ENCODE assay signal across 31 cellular contexts in genomic region chr1:26330276-26330675, GRCh38. TPM values are rescaled to one million over a fixed set of nuclear protein-coding genes. Genes with fewer than 3 reads are reported as not detected.
DNase-seq lines count a peak whose midpoint lies in the region; ATAC-seq, FAIRE-seq and TF ChIP-seq lines count a peak whose summit lies in the region.
"Had no signal": no experiment of that assay in that cellular context is flagged by ENCODE, and none has a peak within 500 bp of the region (broad histone marks: within the 10 kb centered on the region; RNA-seq: fewer than 3 reads in every experiment).

No MANE protein-coding gene starts in this region.

- H3K27ac Mint-ChIP-seq in GM23338, result no peak overlapping the region
- H3K27ac Mint-ChIP-seq: CD14-positive monocyte; CD4-positive, alpha-beta memory T cell; CD4-positive, CD25-positive, alpha-beta regulatory T cell; CD8-positive, alpha-beta memory T cell had no signal

- H3K36me3 ChIP-seq in GM23338 (ENCODE audit: insufficient read depth) (no peaks in the 10 kb centered on the region; the same call in 1 of the 2 replicates), K562 (ENCODE audit: control insufficient read depth, insufficient read depth, low read length) (no peaks in the 10 kb centered on the region)
- H3K36me3 ChIP-seq: BE2C, BLaER1 had no signal

- H3K4me3 ChIP-seq in GM23338 (no peak overlapping the region), K562 (no peak overlapping the region)
- H3K4me3 ChIP-seq: BLaER1, GM12878 had no signal

- TF ChIP-seq EP300 in K562 (IDR thresholded peaks at IDR 0.05; ENCODE audit: low read length), result no peak

- TF ChIP-seq CTCF in GM23338 (conservative IDR thresholded peaks at IDR 0.05; ENCODE audit: low read depth in 2 of 2) (no peak), RWPE1 (conservative IDR thresholded peaks at IDR 0.05; ENCODE audit: low read depth) (no peak), K562 (IDR thresholded peaks at IDR 0.05 in 2 of 3, conservative IDR thresholded peaks at IDR 0.05 in 1 of 3; ENCODE audit: insufficient read depth in 2 of 3, low read depth in 1 of 3, low read length in 3 of 3) (no peak)

- H3K9me3 Mint-ChIP-seq in GM23338, result no peaks in the 10 kb centered on the region
- H3K9me3 Mint-ChIP-seq: CD4-positive, alpha-beta memory T cell; CD4-positive, CD25-positive, alpha-beta regulatory T cell had no signal

- TF ChIP-seq RAD21 in K562 (CRISPR knock-in tag; conservative IDR thresholded peaks at IDR 0.05 in 1 of 2, IDR thresholded peaks at IDR 0.05 in 1 of 2), result no peak

- peaks cover 8% of the 10 kb centered on the region for H3K4me1 ChIP-seq in GM23338 (ENCODE audit: insufficient read depth)
- peaks cover 2 to 13% of the 10 kb centered on the region in 2 experiments; a peak in 3 of 5 replicates for H3K4me1 ChIP-seq in K562 (replicated peaks in 1 of 2; ENCODE audit: control insufficient read depth in 2 of 2, insufficient read depth in 2 of 2, low read length in 2 of 2)
- H3K4me1 ChIP-seq: BE2C, BLaER1 had no signal

- H2AFZ ChIP-seq in GM23338, result no peak overlapping the region
- H2AFZ ChIP-seq in K562 (ENCODE audit: low read depth, low read length), result no peak overlapping the region

- H3K4me1 Mint-ChIP-seq in GM23338, result peaks cover 8% of the 10 kb centered on the region; the same call in 2 of the 3 replicates

- POLR2A ChIA-PET in RWPE1 (lab: Yijun Ruan, JAX; ENCODE audit: low non-redundant PET), result no interaction called here
- POLR2A ChIA-PET in K562 (lab: Yijun Ruan, JAX), result interaction anchor here (0.7 to 4.1 kb wide), 5 partner anchors 8 to 50 kb away, joined by 3 to 19 read pairs (median 7); partner anchors contain the start of gene CD52

- no peak overlapping the region for H3K4me3 Mint-ChIP-seq in GM23338
- H3K4me3 Mint-ChIP-seq: CD14-positive monocyte; CD4-positive, alpha-beta memory T cell; CD8-positive, alpha-beta memory T cell had no signal

- no peaks in the 10 kb centered on the region; the same call in 1 of the 2 replicates for H4K20me1 ChIP-seq in GM23338 (replicated peaks; ENCODE audit: insufficient read depth)
- H4K20me1 ChIP-seq in K562 (replicated peaks; ENCODE audit: control insufficient read depth, insufficient read depth, low read length), result no peaks in the 10 kb centered on the region
- H4K20me1 ChIP-seq: BLaER1 had no signal

- intact Hi-C loops in K562 (cut with micrococcal nuclease), result no loop called here

- H3K9me1 ChIP-seq in K562 (ENCODE audit: control insufficient read depth, insufficient read depth, low read length), result no peaks in the 10 kb centered on the region

- H3K27me3 ChIP-seq in GM23338 (ENCODE audit: insufficient read depth), result no peaks in the 10 kb centered on the region
- no peaks in the 10 kb centered on the region for H3K27me3 ChIP-seq in K562 (ENCODE audit: control insufficient read depth in 2 of 2, insufficient read depth in 2 of 2, low read length in 2 of 2)
- H3K27me3 ChIP-seq: BE2C had no signal

- H3K36me3 Mint-ChIP-seq in GM23338 (ENCODE audit: low read depth), result peaks cover 15% of the 10 kb centered on the region; the same call in 2 of the 3 replicates
- H3K36me3 Mint-ChIP-seq: CD14-positive monocyte had no signal

- no peak for FAIRE-seq in K562 (lab: Jason Lieb, UNC)
- FAIRE-seq: A204.1, GM12878, GM12892, GM18507 had no signal

- BruUV-seq in K562 (replicated peaks; lab: Mats Ljungman, UMichigan), result no TSS peak

- no peak for DNase-seq in GM23338 (ENCODE audit: low spot score)
- no peak for DNase-seq in RWPE1 (ENCODE audit: low spot score)
- DNase-seq in K562 (ENCODE audit: extremely low read depth in 1 of 4, low spot score in 3 of 4), result no peak
- no peak for DNase-seq in NOMO-1 treated with DMSO at 0.1 percent for 48 hours (lab: John Stamatoyannopoulos, UW; ENCODE audit: unreplicated experiment)
- no peak for DNase-seq in occipital lobe (lab: John Stamatoyannopoulos, UW)
- DNase-seq: 8988T; ACHN; BE2C; C1 segment of cervical spinal cord; CD4-positive, alpha-beta memory T cell; CD4-positive, CD25-positive, alpha-beta regulatory T cell; CD8-positive, alpha-beta memory T cell; COR-L47; DMS 273 treated with DMSO at 0.1 percent for 48 hours; DMS153; DMS53; DMS79; DND-41; EL; GDM1 had no signal

- H3K9me2 ChIP-seq in GM23338 (ENCODE audit: insufficient read depth), result no peaks in the 10 kb centered on the region

- ATAC-seq in GM23338, result no peak
- no peak for ATAC-seq in K562
- ATAC-seq in GM21619 (IDR thresholded peaks at IDR 0.05; ENCODE audit: unreplicated experiment), result no peak
- ATAC-seq: GM12878 had no signal

- H3K9me3 ChIP-seq in K562 (replicated peaks; ENCODE audit: control insufficient read depth, insufficient read depth, low read depth, low read length), result no peaks in the 10 kb centered on the region
- H3K9me3 ChIP-seq: BE2C, BLaER1 had no signal

- in situ Hi-C loops in K562 (cut with MboI), result no loop called here

- TF ChIP-seq POLR2A in K562 (conservative IDR thresholded peaks at IDR 0.05), result no peak

- peaks cover 7% of the 10 kb centered on the region; the same call in 1 of the 2 replicates for H3K79me2 ChIP-seq in GM23338 (replicated peaks; ENCODE audit: insufficient read depth)
- no peaks in the 10 kb centered on the region for H3K79me2 ChIP-seq in K562 (ENCODE audit: control insufficient read depth, insufficient read depth, low read length)

- peaks cover 6% of the 10 kb centered on the region for H3K27me3 Mint-ChIP-seq in GM23338 (ENCODE audit: insufficient read depth, low read depth, poor library complexity)
- H3K27me3 Mint-ChIP-seq: CD4-positive, alpha-beta memory T cell; CD4-positive, CD25-positive, alpha-beta regulatory T cell; CD8-positive, alpha-beta memory T cell had no signal

- CTCF ChIA-PET in RWPE1 (lab: Yijun Ruan, JAX), result interaction anchor here (1.1 kb wide), 1 partner anchor 8 kb away, joined by 4 read pairs; no protein-coding TSS in a partner anchor
- CTCF ChIA-PET in K562 (lab: Yijun Ruan, JAX; ENCODE audit: low intra/inter-chr PET ratio), result no interaction called here

- peak overlapping the region in 1 of 2 experiments; percentile 62; a peak in 1 of 4 replicates for H3K9ac ChIP-seq in K562 (ENCODE audit: insufficient read depth in 1 of 2, low read depth in 2 of 2, low read length in 2 of 2)
- H3K9ac ChIP-seq: BLaER1 had no signal

- H3F3A ChIP-seq in GM23338 (replicated peaks; ENCODE audit: low read depth), result no peaks in the 10 kb centered on the region

- H3K27ac ChIP-seq in GM23338 (ENCODE audit: low read depth), result 0 out of 2 replicates have a peak overlapping the region, but pooled peaks have one; percentile 45
- peak overlapping the region; percentile 61 for H3K27ac ChIP-seq in RWPE1
- H3K27ac ChIP-seq in K562 (ENCODE audit: extremely low read depth, low read depth, low read length), result no peak overlapping the region
- H3K27ac ChIP-seq: BLaER1 had no signal

- H3K4me2 ChIP-seq in GM23338 (no peak overlapping the region), K562 (ENCODE audit: insufficient read depth, low read length) (no peak overlapping the region)
- H3K4me2 ChIP-seq: BLaER1 had no signal

- WGBS in K562 (ENCODE audit: insufficient coverage, low coverage, missing lambda C conversion rate), result 21% methylated on average over 5 of the region's 5 CpGs

RNA-seq across cellular contexts. Expression of gene CD52, which starts 12.5 kb away (rescaled TPM):
- not detected in 2 replicates for total RNA-seq in GM23338 (2014; rRNA removed; shearing (Covaris generic))
- 7.3 and 9.6 TPM in 2 replicates for polyA plus RNA-seq in GM23338 (2016; fragmentation: Nextera tagmentation; extraction: Ambion mirVana)
- 26.7 and 65.5 TPM in 2 replicates for total RNA-seq in K562 (2011; cell fraction: chromatin; rRNA removed; ENCODE audit: low replicate concordance)
- 72.0 and 78.5 TPM in 2 replicates for total RNA-seq in K562 (2011; cell fraction: nucleolus; rRNA removed)
- 50.2 and 55.9 TPM in 2 replicates for total RNA-seq in K562 (2011; cell fraction: nucleoplasm; rRNA removed)
- total RNA-seq in K562 (2014; rRNA removed), result 34.9 and 43.3 TPM in 2 replicates
- total RNA-seq in K562 (2014; rRNA removed; fragmentation: Illumina TruSeq; extraction: Trizol), result 127 TPM in 2 replicates
- total RNA-seq in K562 (2015; rRNA removed; fragmentation: Illumina TruSeq; extraction: Trizol), result 182 and 185 TPM in 2 replicates
- total RNA-seq in K562 (2021), result 70.9 and 90.7 TPM in 2 replicates
- 312 and 418 TPM in 2 replicates for polyA plus RNA-seq in K562 (2011; rRNA removed)
- 457 and 520 TPM in 2 replicates for polyA plus RNA-seq in K562 (2011; cell fraction: cytosol; rRNA removed)
- polyA plus RNA-seq in K562 (2011; cell fraction: nucleus; rRNA removed), result 77.7 and 147 TPM in 2 replicates
- polyA plus RNA-seq in K562 (2012), result 170 and 195 TPM in 2 replicates
- polyA plus RNA-seq in K562 (2014; fragmentation: Illumina TruSeq; extraction: Trizol), result 147 and 173 TPM in 2 replicates
- polyA plus RNA-seq in K562 (2014; fragmentation: Nextera tagmentation; extraction: Ambion mirVana), result 100 to 1,000 TPM; 355 to 488 TPM
- 152 and 198 TPM in 2 replicates for polyA plus RNA-seq in K562 (2014; rRNA removed)
- polyA minus RNA-seq in K562 (2011; rRNA and poly(A)+ RNA removed), result 56.1 and 74.7 TPM in 2 replicates
- 28.1 and 33.6 TPM in 2 replicates for polyA minus RNA-seq in K562 (2011; cell fraction: cytosol; rRNA and poly(A)+ RNA removed)
- polyA minus RNA-seq in K562 (2011; cell fraction: nucleus; rRNA and poly(A)+ RNA removed), result 6.9 and 14.1 TPM in 2 replicates
- 1.1 TPM for total RNA-seq in occipital lobe
- total RNA-seq: A673, Daoy had no signal
- polyA plus RNA-seq: AG04450 had no signal

RNA-seq across cellular contexts. Expression of gene CRYBG2, which starts 23.7 kb away (rescaled TPM):
- total RNA-seq in GM23338 (2014; rRNA removed; shearing (Covaris generic)), result 10.0 and 18.4 TPM in 2 replicates
- polyA plus RNA-seq in GM23338 (2016; fragmentation: Nextera tagmentation; extraction: Ambion mirVana) (17.6 and 19.4 TPM in 2 replicates), K562 (2011; rRNA removed) (3.3 and 3.8 TPM in 2 replicates), K562 (2014; fragmentation: Illumina TruSeq; extraction: Trizol) (3.7 and 5.1 TPM in 2 replicates), K562 (2014; fragmentation: Nextera tagmentation; extraction: Ambion mirVana) (1 to 10 TPM in 1 of 2 experiments, under 1 TPM in 1; 0.39 to 2.4 TPM), K562 (2014; rRNA removed) (3.1 and 8.1 TPM in 2 replicates)
- total RNA-seq in K562 (2011; cell fraction: chromatin; rRNA removed; ENCODE audit: low replicate concordance), result 7.8 and 10.7 TPM in 2 replicates
- 10.0 and 10.2 TPM in 2 replicates for total RNA-seq in K562 (2011; cell fraction: nucleolus; rRNA removed)
- 5.7 and 6.5 TPM in 2 replicates for total RNA-seq in K562 (2011; cell fraction: nucleoplasm; rRNA removed)
- total RNA-seq in K562 (2014; rRNA removed) (7.5 and 12.6 TPM in 2 replicates), K562 (2014; rRNA removed; fragmentation: Illumina TruSeq; extraction: Trizol) (1.3 and 2.1 TPM in 2 replicates), K562 (2015; rRNA removed; fragmentation: Illumina TruSeq; extraction: Trizol) (1.9 and 2.5 TPM in 2 replicates), K562 (2021) (8.5 and 8.8 TPM in 2 replicates), occipital lobe (1.1 TPM)
- 4.8 and 8.5 TPM in 2 replicates for polyA plus RNA-seq in K562 (2011; cell fraction: cytosol; rRNA removed)
- polyA plus RNA-seq in K562 (2011; cell fraction: nucleus; rRNA removed), result 6.5 and 9.6 TPM in 2 replicates
- polyA plus RNA-seq in K562 (2012), result 4.3 and 24.3 TPM in 2 replicates
- polyA minus RNA-seq in K562 (2011; rRNA and poly(A)+ RNA removed), result 1.6 and 1.9 TPM in 2 replicates
- 5.9 and 7.5 TPM in 2 replicates for polyA minus RNA-seq in K562 (2011; cell fraction: cytosol; rRNA and poly(A)+ RNA removed)
- polyA minus RNA-seq in K562 (2011; cell fraction: nucleus; rRNA and poly(A)+ RNA removed), result 2.6 and 4.4 TPM in 2 replicates
- total RNA-seq: A673 had no signal
- polyA plus RNA-seq: AG04450, CD14-positive monocyte had no signal

RNA-seq across cellular contexts. Expression of gene UBXN11, which starts 23.8 kb away (rescaled TPM):
- 8.0 and 9.4 TPM in 2 replicates for total RNA-seq in GM23338 (2014; rRNA removed; shearing (Covaris generic))
- 7.3 and 8.3 TPM in 2 replicates for polyA plus RNA-seq in GM23338 (2016; fragmentation: Nextera tagmentation; extraction: Ambion mirVana)
- 26.5 and 67.3 TPM in 2 replicates for total RNA-seq in K562 (2011; cell fraction: chromatin; rRNA removed; ENCODE audit: low replicate concordance)
- 42.6 and 44.4 TPM in 2 replicates for total RNA-seq in K562 (2011; cell fraction: nucleolus; rRNA removed)
- 37.0 and 39.5 TPM in 2 replicates for total RNA-seq in K562 (2011; cell fraction: nucleoplasm; rRNA removed)
- 11.3 and 11.5 TPM in 2 replicates for total RNA-seq in K562 (2014; rRNA removed)
- 2.6 and 4.0 TPM in 2 replicates for total RNA-seq in K562 (2014; rRNA removed; fragmentation: Illumina TruSeq; extraction: Trizol)
- total RNA-seq in K562 (2015; rRNA removed; fragmentation: Illumina TruSeq; extraction: Trizol), result 8.1 and 8.2 TPM in 2 replicates
- 20.2 and 24.9 TPM in 2 replicates for total RNA-seq in K562 (2021)
- 17.5 and 20.9 TPM in 2 replicates for polyA plus RNA-seq in K562 (2011; rRNA removed)
- polyA plus RNA-seq in K562 (2011; cell fraction: cytosol; rRNA removed), result 20.1 and 26.4 TPM in 2 replicates
- 134 and 188 TPM in 2 replicates for polyA plus RNA-seq in K562 (2011; cell fraction: nucleus; rRNA removed)
- 23.4 and 28.6 TPM in 2 replicates for polyA plus RNA-seq in K562 (2012)
- 12.3 and 14.7 TPM in 2 replicates for polyA plus RNA-seq in K562 (2014; fragmentation: Illumina TruSeq; extraction: Trizol)
- polyA plus RNA-seq in K562 (2014; fragmentation: Nextera tagmentation; extraction: Ambion mirVana), result 1 to 10 TPM in 1 of 2 experiments, under 1 TPM in 1; 0.48 to 2.1 TPM
- polyA plus RNA-seq in K562 (2014; rRNA removed), result 30.6 and 34.3 TPM in 2 replicates
- 9.3 and 10.4 TPM in 2 replicates for polyA minus RNA-seq in K562 (2011; rRNA and poly(A)+ RNA removed)
- 7.9 and 8.8 TPM in 2 replicates for polyA minus RNA-seq in K562 (2011; cell fraction: cytosol; rRNA and poly(A)+ RNA removed)
- 26.3 and 27.6 TPM in 2 replicates for polyA minus RNA-seq in K562 (2011; cell fraction: nucleus; rRNA and poly(A)+ RNA removed)
- 5.0 TPM for total RNA-seq in occipital lobe

RNA-seq across cellular contexts. Expression of gene ZNF683, which starts 42.3 kb away (rescaled TPM):
- total RNA-seq in GM23338 (2014; rRNA removed; shearing (Covaris generic)), result not detected in 2 replicates
- polyA plus RNA-seq in GM23338 (2016; fragmentation: Nextera tagmentation; extraction: Ambion mirVana) (not detected in 2 replicates), K562 (2011; rRNA removed) (not detected in 2 replicates), K562 (2014; fragmentation: Illumina TruSeq; extraction: Trizol) (not detected in 2 replicates), K562 (2014; fragmentation: Nextera tagmentation; extraction: Ambion mirVana) (not detected), K562 (2014; rRNA removed) (not detected in 2 replicates)
- not detected in 2 replicates for total RNA-seq in K562 (2011; cell fraction: chromatin; rRNA removed; ENCODE audit: low replicate concordance)
- total RNA-seq in K562 (2011; cell fraction: nucleolus; rRNA removed), result not detected in 2 replicates
- total RNA-seq in K562 (2011; cell fraction: nucleoplasm; rRNA removed), result not detected in 2 replicates
- total RNA-seq in K562 (2014; rRNA removed) (not detected in 2 replicates), K562 (2014; rRNA removed; fragmentation: Illumina TruSeq; extraction: Trizol) (not detected in 2 replicates), K562 (2015; rRNA removed; fragmentation: Illumina TruSeq; extraction: Trizol) (not detected in 2 replicates), K562 (2021) (not detected in 2 replicates), occipital lobe (not detected)
- not detected in 2 replicates for polyA plus RNA-seq in K562 (2011; cell fraction: cytosol; rRNA removed)
- polyA plus RNA-seq in K562 (2011; cell fraction: nucleus; rRNA removed), result not detected in 2 replicates
- polyA plus RNA-seq in K562 (2012), result not detected in 2 replicates
- not detected in 2 replicates for polyA minus RNA-seq in K562 (2011; rRNA and poly(A)+ RNA removed)
- polyA minus RNA-seq in K562 (2011; cell fraction: cytosol; rRNA and poly(A)+ RNA removed), result not detected in 2 replicates
- not detected in 2 replicates for polyA minus RNA-seq in K562 (2011; cell fraction: nucleus; rRNA and poly(A)+ RNA removed)
- total RNA-seq: A673; CD4-positive, alpha-beta memory T cell; CD4-positive, CD25-positive, alpha-beta regulatory T cell; Daoy; G401; GM12878 had no signal
- polyA plus RNA-seq: AG04450, CD14-positive monocyte, GM12878 had no signal

RNA-seq across cellular contexts. Expression of gene SH3BGRL3, which starts 50.4 kb away (rescaled TPM):
- 28.9 and 30.9 TPM in 2 replicates for total RNA-seq in GM23338 (2014; rRNA removed; shearing (Covaris generic))
- polyA plus RNA-seq in GM23338 (2016; fragmentation: Nextera tagmentation; extraction: Ambion mirVana) (370 and 378 TPM in 2 replicates), K562 (2011; rRNA removed) (50.3 and 83.3 TPM in 2 replicates), K562 (2014; fragmentation: Illumina TruSeq; extraction: Trizol) (140 and 152 TPM in 2 replicates), K562 (2014; fragmentation: Nextera tagmentation; extraction: Ambion mirVana) (100 to 1,000 TPM; 106 to 137 TPM), K562 (2014; rRNA removed) (31.1 and 33.8 TPM in 2 replicates)
- 38.1 and 86.2 TPM in 2 replicates for total RNA-seq in K562 (2011; cell fraction: chromatin; rRNA removed; ENCODE audit: low replicate concordance)
- total RNA-seq in K562 (2011; cell fraction: nucleolus; rRNA removed), result 46.2 and 57.2 TPM in 2 replicates
- total RNA-seq in K562 (2011; cell fraction: nucleoplasm; rRNA removed), result 65.8 and 101 TPM in 2 replicates
- total RNA-seq in K562 (2014; rRNA removed) (32.9 and 60.5 TPM in 2 replicates), K562 (2014; rRNA removed; fragmentation: Illumina TruSeq; extraction: Trizol) (29.8 and 30.3 TPM in 2 replicates), K562 (2015; rRNA removed; fragmentation: Illumina TruSeq; extraction: Trizol) (54.2 and 55.0 TPM in 2 replicates), K562 (2021) (96.2 and 110 TPM in 2 replicates), occipital lobe (8.4 TPM)
- 116 and 139 TPM in 2 replicates for polyA plus RNA-seq in K562 (2011; cell fraction: cytosol; rRNA removed)
- 74.3 and 96.2 TPM in 2 replicates for polyA plus RNA-seq in K562 (2011; cell fraction: nucleus; rRNA removed)
- polyA plus RNA-seq in K562 (2012), result 175 and 179 TPM in 2 replicates
- 79.6 and 89.0 TPM in 2 replicates for polyA minus RNA-seq in K562 (2011; rRNA and poly(A)+ RNA removed)
- 86.5 and 93.9 TPM in 2 replicates for polyA minus RNA-seq in K562 (2011; cell fraction: cytosol; rRNA and poly(A)+ RNA removed)
- polyA minus RNA-seq in K562 (2011; cell fraction: nucleus; rRNA and poly(A)+ RNA removed), result 34.3 and 44.0 TPM in 2 replicates

Comparison
In these comparisons a context has a peak if more than half of its experiments do, and no peak if none do; other contexts are left out.
1. RNA of gene CD52, which starts 12.5 kb away (total RNA-seq): 26.7 to 185 TPM in K562; 1.1 TPM in occipital lobe (single experiment) and not detected in GM23338; every median in the first group is over 10 times any median in the second.